19 cellular contexts compared by ENCODE assay signal in the genomic region with DNA sequence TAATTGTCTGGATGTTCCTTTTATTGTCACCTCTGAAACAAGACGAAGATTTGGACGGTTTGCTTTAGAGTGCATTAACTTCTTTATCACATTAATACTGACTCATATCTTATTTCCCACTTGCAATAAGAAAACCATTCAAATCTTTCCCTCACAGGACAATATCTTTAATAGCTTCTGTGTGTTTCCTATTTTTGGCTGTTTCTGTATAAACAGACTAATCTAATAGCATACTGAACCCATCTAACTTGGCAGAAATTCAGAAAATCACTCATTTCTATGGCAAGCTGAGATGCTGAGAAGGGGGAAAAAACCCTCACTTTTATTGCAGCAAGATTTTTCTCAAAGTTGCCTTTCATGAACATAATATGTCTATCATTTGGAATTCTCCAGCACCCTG.
DNase-seq lines count a peak whose midpoint lies in the region; ATAC-seq, FAIRE-seq and TF ChIP-seq lines count a peak whose summit lies in the region.
"Had no signal": no experiment of that assay in that cellular context is flagged by ENCODE, and none has a peak within 500 bp of the region (broad histone marks: within the 10 kb centered on the region; RNA-seq: fewer than 3 reads in every experiment).

No MANE protein-coding gene starts in this region.

- H3K9ac ChIP-seq in endocrine pancreas (ENCODE audit: control insufficient read depth, insufficient read depth, low read length): no peak overlapping the region
- H3K9ac ChIP-seq: BLaER1 treated with 17β-estradiol and CSF1 and Interleukin-3, amounts not matched to agents 10 nM and 100 nM had no signal

- no peak overlapping the region for H3K27ac Mint-ChIP-seq in activated CD4-positive, alpha-beta T cell treated with anti-CD3 and anti-CD28 coated beads for 36 hours
- H3K27ac Mint-ChIP-seq: B cell; CD8-positive, alpha-beta T cell; GM23338 had no signal

- CTCF ChIA-PET in A673 (lab: Charles Lee): no interaction called here
- CTCF ChIA-PET in activated CD4-positive, alpha-beta T cell treated with anti-CD3 and anti-CD28 coated beads for 36 hours (lab: Charles Lee): no interaction called here

- no peak for ATAC-seq in activated CD4-positive, alpha-beta T cell treated with anti-CD3 and anti-CD28 coated beads for 36 hours
- no peak for ATAC-seq in GM21390 (IDR thresholded peaks at IDR 0.05; ENCODE audit: unreplicated experiment)
- ATAC-seq: CD8-positive, alpha-beta T cell; GM23338 had no signal

- H3K36me3 ChIP-seq in A673 (ENCODE audit: insufficient read depth, low read length, poor library complexity, severe bottlenecking) (no peaks in the 10 kb centered on the region), endocrine pancreas (ENCODE audit: control insufficient read depth, insufficient read depth, low read length) (no peaks in the 10 kb centered on the region)
- H3K36me3 ChIP-seq: BLaER1 treated with 17β-estradiol and CSF1 and Interleukin-3, amounts not matched to agents 10 nM and 100 nM had no signal

- H3K4me1 ChIP-seq in A673 (ENCODE audit: insufficient read depth, low read length, poor library complexity, severe bottlenecking) (no peaks in the 10 kb centered on the region), endocrine pancreas (ENCODE audit: control insufficient read depth, insufficient read depth, low read length) (peaks cover 9% of the 10 kb centered on the region)
- H3K4me1 ChIP-seq: BLaER1 treated with 17β-estradiol and CSF1 and Interleukin-3, amounts not matched to agents 10 nM and 100 nM had no signal

- no peak overlapping the region for H3K27ac ChIP-seq in A673 (ENCODE audit: low read depth, low read length, poor library complexity, severe bottlenecking)
- H3K27ac ChIP-seq: BLaER1 treated with 17β-estradiol and CSF1 and Interleukin-3, amounts not matched to agents 10 nM and 100 nM; HL-60 had no signal

- H3K9me3 ChIP-seq in A673 (ENCODE audit: low read depth, low read length, poor library complexity, severe bottlenecking) (peaks cover 7% of the 10 kb centered on the region), endocrine pancreas (ENCODE audit: control insufficient read depth, low read length) (no peaks in the 10 kb centered on the region)

- H3K4me3 ChIP-seq in A673 (ENCODE audit: low read depth, low read length, poor library complexity, severe bottlenecking) (no peak overlapping the region), endocrine pancreas (ENCODE audit: control insufficient read depth, insufficient read depth, low read length) (peak overlapping the region; percentile 18)
- H3K4me3 ChIP-seq: BLaER1 treated with 17β-estradiol and CSF1 and Interleukin-3, amounts not matched to agents 10 nM and 100 nM; GM23338 had no signal

- H3K9me3 Mint-ChIP-seq in activated CD4-positive, alpha-beta T cell treated with anti-CD3 and anti-CD28 coated beads for 36 hours (ENCODE audit: low read depth): peaks cover 14% of the 10 kb centered on the region

- peak; percentile 32 for DNase-seq in NCI-H1105 treated with DMSO at 0.1 percent for 48 hours (lab: John Stamatoyannopoulos, UW)
- DNase-seq in NCI-H1105 (lab: John Stamatoyannopoulos, UW): no peak
- DNase-seq in A673 (ENCODE audit: low spot score): peak; percentile 8
- no peak for DNase-seq in activated CD4-positive, alpha-beta T cell treated with anti-CD3 and anti-CD28 coated beads for 36 hours
- DNase-seq: 8988T; Calu3; CD8-positive, alpha-beta T cell; HCEC 1CT had no signal

- BruUV-seq in A673 (replicated peaks; lab: Mats Ljungman, UMichigan): no TSS peak

- POLR2A ChIA-PET in A673 (lab: Charles Lee; ENCODE audit: low non-redundant PET): no interaction called here
- POLR2A ChIA-PET in activated CD4-positive, alpha-beta T cell treated with anti-CD3 and anti-CD28 coated beads for 36 hours (lab: Charles Lee): no interaction called here

- H3K4me1 Mint-ChIP-seq in activated CD4-positive, alpha-beta T cell treated with anti-CD3 and anti-CD28 coated beads for 36 hours: no peaks in the 10 kb centered on the region
- H3K4me1 Mint-ChIP-seq: GM23338 had no signal

- peak; percentile 5 for FAIRE-seq in islet of Langerhans (lab: Jason Lieb, UNC)
- FAIRE-seq: G401.6, GM12891, GM19239, H54 had no signal

- H3K4me3 Mint-ChIP-seq in activated CD4-positive, alpha-beta T cell treated with anti-CD3 and anti-CD28 coated beads for 36 hours: no peak overlapping the region
- H3K4me3 Mint-ChIP-seq: B cell; CD8-positive, alpha-beta T cell; GM23338 had no signal

- H3K36me3 Mint-ChIP-seq in activated CD4-positive, alpha-beta T cell treated with anti-CD3 and anti-CD28 coated beads for 36 hours (ENCODE audit: low read depth): peaks cover 6% of the 10 kb centered on the region

- no peaks in the 10 kb centered on the region for H3K27me3 ChIP-seq in A673 (replicated peaks; ENCODE audit: insufficient read depth, low read depth, low read length, poor library complexity)
- no peaks in the 10 kb centered on the region for H3K27me3 ChIP-seq in endocrine pancreas (ENCODE audit: control insufficient read depth, insufficient read depth, low read length)
- H3K27me3 ChIP-seq: BLaER1 treated with 17β-estradiol and CSF1 and Interleukin-3, amounts not matched to agents 10 nM and 100 nM had no signal

- TF ChIP-seq CTCF in A673 (conservative IDR thresholded peaks at IDR 0.05; ENCODE audit: low read depth, low read length): no peak

- H3K27me3 Mint-ChIP-seq in activated CD4-positive, alpha-beta T cell treated with anti-CD3 and anti-CD28 coated beads for 36 hours: no peaks in the 10 kb centered on the region
- H3K27me3 Mint-ChIP-seq: B cell had no signal

- intact Hi-C loops in A673 (cut with micrococcal nuclease; ENCODE audit: unreplicated experiment): no loop called here
- intact Hi-C loops in activated CD4-positive, alpha-beta T cell treated with anti-CD3 and anti-CD28 coated beads for 36 hours (cut with DNase I, micrococcal nuclease): no loop called here

Comparison
In these comparisons a context has a peak if more than half of its experiments do, and no peak if none do; other contexts are left out.
1. DNase-seq: peak in NCI-H1105 treated with DMSO at 0.1 percent for 48 hours (single experiment) and A673 (single experiment); none in NCI-H1105 (single experiment) and activated CD4-positive, alpha-beta T cell treated with anti-CD3 and anti-CD28 coated beads for 36 hours (single experiment).